1 cellular context compared by ENCODE assay signal in genomic region chr4:128812360-128812958, GRCh38.
TF ChIP-seq lines count a peak whose summit lies in the region.

No MANE protein-coding gene starts in this region.

TF ChIP-seq in K562, 482 proteins besides CTCF, POLR2A, EP300 and RAD21 (continued from another document and continues in another):
- TF ChIP-seq MGA (IDR thresholded peaks at IDR 0.05) (peak; percentile 64; the same call in 1 of the 2 replicates), ZNF589 (CRISPR knock-in tag; IDR thresholded peaks at IDR 0.05; ENCODE audit: low read depth) (no peak), VEZF1 (CRISPR knock-in tag; IDR thresholded peaks at IDR 0.05) (peak; percentile 84), ETS1 (conservative IDR thresholded peaks at IDR 0.05; ENCODE audit: control insufficient read depth, low read depth, low read length) (0 out of 2 replicates have a peak, but pooled peaks have one; percentile 34), FOSL1 (tag; conservative IDR thresholded peaks at IDR 0.05) (0 out of 2 replicates have a peak, but pooled peaks have one; percentile 9), SAP30 (IDR thresholded peaks at IDR 0.05; ENCODE audit: borderline replicate concordance, insufficient read depth, low read depth, low read length, poor library complexity, severe bottlenecking) (peak; percentile 66), NFE2 (IDR thresholded peaks at IDR 0.05; ENCODE audit: low read depth) (peak; percentile 44), RBM22 (IDR thresholded peaks at IDR 0.05; ENCODE audit: low read depth, low read length, poor library complexity, severe bottlenecking) (peak; percentile 73), AFF4 (CRISPR knock-in tag; IDR thresholded peaks at IDR 0.05) (peak; percentile 30; the same call in 1 of the 2 replicates), MTA3 (IDR thresholded peaks at IDR 0.05; ENCODE audit: borderline replicate concordance) (0 out of 2 replicates have a peak, but pooled peaks have one; percentile 24), RBFOX2 (IDR thresholded peaks at IDR 0.05; ENCODE audit: low read depth, low read length) (peak; percentile 92), ZNF140 (CRISPR knock-in tag; IDR thresholded peaks at IDR 0.05) (no peak), BRD4 (IDR thresholded peaks at IDR 0.05) (peak; percentile 60; the same call in 1 of the 2 replicates), ZFPM2 (CRISPR knock-in tag; IDR thresholded peaks at IDR 0.05) (0 out of 2 replicates have a peak, but pooled peaks have one; percentile 46), RB1 (IDR thresholded peaks at IDR 0.05; ENCODE audit: low read depth) (peak; percentile 61; the same call in 1 of the 2 replicates), KAT8 (IDR thresholded peaks at IDR 0.05; ENCODE audit: low read depth) (no peak), PHF8 (IDR thresholded peaks at IDR 0.05; ENCODE audit: borderline replicate concordance, low read length) (peak; percentile 58), ZBTB1 (CRISPR knock-in tag; IDR thresholded peaks at IDR 0.05; ENCODE audit: borderline replicate concordance, low read depth) (0 out of 2 replicates have a peak, but pooled peaks have one; percentile 50), SMAD1 (IDR thresholded peaks at IDR 0.05; ENCODE audit: low read depth, low read length, partially characterized antibody) (peak; percentile 6), RERE (CRISPR knock-in tag; IDR thresholded peaks at IDR 0.05; ENCODE audit: borderline replicate concordance) (0 out of 2 replicates have a peak, but pooled peaks have one; percentile 16), POLR2AphosphoS5 (IDR thresholded peaks at IDR 0.05; ENCODE audit: control insufficient read depth, insufficient read depth, low read depth, low read length) (peak; percentile 34; the same call in 1 of the 2 replicates), MEIS2 (IDR thresholded peaks at IDR 0.05; ENCODE audit: partially characterized antibody) (no peak), ZNF174 (CRISPR knock-in tag; IDR thresholded peaks at IDR 0.05) (no peak), RNF2 (IDR thresholded peaks at IDR 0.05) (0 out of 2 replicates have a peak, but pooled peaks have one; percentile 14), KDM5B (IDR thresholded peaks at IDR 0.05; ENCODE audit: insufficient replicate concordance, low read depth, low read length) (peak; percentile 82), E2F4 (CRISPR knock-in tag; IDR thresholded peaks at IDR 0.05; ENCODE audit: low read depth) (peak; percentile 72; the same call in 1 of the 2 replicates)
